ENCODE assay signal across 22 cellular contexts in the genomic region with DNA sequence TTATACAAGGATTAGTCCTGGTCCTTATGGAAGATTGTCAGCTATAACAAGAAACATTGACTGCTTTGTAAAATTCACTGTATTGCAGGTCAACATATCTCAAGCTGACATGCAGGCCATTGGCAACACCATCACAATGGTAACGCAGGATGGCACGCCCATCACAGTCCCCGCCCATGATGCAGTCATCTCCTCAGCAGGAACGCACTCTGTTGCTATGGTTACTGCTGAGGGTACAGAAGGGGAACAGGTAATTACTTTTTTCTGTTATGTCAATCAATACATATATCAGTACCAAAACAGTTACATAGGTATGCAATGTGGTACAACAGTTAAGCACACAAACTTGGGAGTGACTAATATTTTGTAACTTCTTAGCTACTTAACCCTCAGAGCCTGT. TPM values are rescaled to one million over a fixed set of nuclear protein-coding genes. Genes with fewer than 3 reads are reported as not detected.
DNase-seq lines count a peak whose midpoint lies in the region; ATAC-seq and TF ChIP-seq lines count a peak whose summit lies in the region.
"Had no signal": no experiment of that assay in that cellular context is flagged by ENCODE, and none has a peak within 500 bp of the region (broad histone marks: within the 10 kb centered on the region; RNA-seq: fewer than 3 reads in every experiment).

No MANE protein-coding gene starts in this region.

- H3K36me3 ChIP-seq in hepatocyte (replicated peaks; ENCODE audit: insufficient read depth, low read depth) = no peaks in the 10 kb centered on the region

- TF ChIP-seq CTCF in Calu3 (IDR thresholded peaks at IDR 0.05; ENCODE audit: unreplicated experiment) = no peak
- TF ChIP-seq CTCF in hepatocyte (IDR thresholded peaks at IDR 0.05; ENCODE audit: poor library complexity) = no peak

- H3K4me3 ChIP-seq in hepatocyte = no peak overlapping the region
- H3K4me3 ChIP-seq: lower lobe of right lung, right atrium auricular region had no signal

- no peaks in the 10 kb centered on the region for H3K27me3 ChIP-seq in hepatocyte
- H3K27me3 ChIP-seq: right atrium auricular region had no signal

- no peaks in the 10 kb centered on the region for H3K9me3 ChIP-seq in hepatocyte (ENCODE audit: low read depth)
- H3K9me3 ChIP-seq: lower lobe of right lung, right atrium auricular region had no signal

- H4K20me1 ChIP-seq in hepatocyte (ENCODE audit: insufficient read depth, poor library complexity, severe bottlenecking) = no peaks in the 10 kb centered on the region

- H3K27ac Mint-ChIP-seq in Calu3 (ENCODE audit: unreplicated experiment) = no peak overlapping the region
- H3K27ac Mint-ChIP-seq: activated CD4-positive, alpha-beta memory T cell treated with anti-CD3 and anti-CD28 coated beads, Interleukin-2, amount 10 ng/mL, durations not matched to agents 7 days and 5 days; activated naive CD4-positive, alpha-beta T cell treated with anti-CD3 and anti-CD28 coated beads, Interleukin-2, amount 50 U/mL, for 24 hours; stimulated activated effector memory CD8-positive, alpha-beta T cell treated with anti-CD3 and anti-CD28 coated beads, Interleukin-12 subunit alpha, Interleukin-12 subunit beta, amount 100 ng/mL, for 72 hours had no signal

- no peaks in the 10 kb centered on the region for H3K27me3 Mint-ChIP-seq in Calu3 (ENCODE audit: unreplicated experiment)
- H3K27me3 Mint-ChIP-seq: activated CD4-positive, alpha-beta memory T cell treated with anti-CD3 and anti-CD28 coated beads, Interleukin-2, amount 10 ng/mL, durations not matched to agents 7 days and 5 days; activated naive CD4-positive, alpha-beta T cell treated with anti-CD3 and anti-CD28 coated beads, Interleukin-2, amount 50 U/mL, for 24 hours had no signal

- no peak overlapping the region for H3K4me2 ChIP-seq in hepatocyte

- H3K27ac ChIP-seq in hepatocyte = no peak overlapping the region
- H3K27ac ChIP-seq: lower lobe of right lung, right atrium auricular region had no signal

- H3K4me1 ChIP-seq in hepatocyte (ENCODE audit: insufficient read depth) = peaks cover 3% of the 10 kb centered on the region
- H3K4me1 ChIP-seq: lower lobe of right lung, right atrium auricular region had no signal

- ATAC-seq in left lobe of liver = no peak
- no peak for ATAC-seq in HG02763 (IDR thresholded peaks at IDR 0.05; ENCODE audit: unreplicated experiment)
- ATAC-seq: lower lobe of right lung; PC-3; stimulated activated effector memory CD8-positive, alpha-beta T cell treated with anti-CD3 and anti-CD28 coated beads, Interleukin-12 subunit alpha, Interleukin-12 subunit beta, amount 100 ng/mL, for 72 hours had no signal

- no peaks in the 10 kb centered on the region for H3K79me2 ChIP-seq in hepatocyte

- H2AFZ ChIP-seq in hepatocyte = no peak overlapping the region

- peaks cover 30% of the 10 kb centered on the region for H3K4me1 Mint-ChIP-seq in Calu3 (ENCODE audit: low read depth, unreplicated experiment)
- H3K4me1 Mint-ChIP-seq: activated naive CD4-positive, alpha-beta T cell treated with anti-CD3 and anti-CD28 coated beads, Interleukin-2, amount 50 U/mL, for 24 hours; stimulated activated effector memory CD8-positive, alpha-beta T cell treated with anti-CD3 and anti-CD28 coated beads, Interleukin-12 subunit alpha, Interleukin-12 subunit beta, amount 100 ng/mL, for 72 hours had no signal

- CTCF ChIA-PET in Calu3 (lab: Charles Lee) = interaction anchor here (0.6 kb wide), 1 partner anchor 692 kb away, joined by 5 read pairs; no protein-coding TSS in a partner anchor

- DNase-seq in COLO668 (lab: John Stamatoyannopoulos, UW; ENCODE audit: unreplicated experiment) (peak; percentile 23), Calu3 (peak; percentile 70), NCI-H2227 (lab: John Stamatoyannopoulos, UW; ENCODE audit: unreplicated experiment) (peak; percentile 69), hepatocyte (ENCODE audit: low spot score) (peak; percentile 80), left lobe of liver (ENCODE audit: low spot score) (no peak)
- no peak for DNase-seq in activated effector memory CD4-positive, alpha-beta T cell treated with Interleukin-2 at 50 U/mL for 16 hours
- DNase-seq: activated CD4-positive, alpha-beta memory T cell treated with anti-CD3 and anti-CD28 coated beads, Interleukin-2, amount 10 ng/mL, durations not matched to agents 7 days and 5 days; activated T-cell treated with anti-CD3 and anti-CD28 coated beads, Interleukin-2, amount 50 U/mL, for 48 hours; cerebellar nuclear complex; effector memory CD4-positive, alpha-beta T cell; glutamatergic neuron; lower lobe of right lung; NCI-H2171; occipital lobe; PC-3; SIG-M5; stimulated activated CD4-positive, alpha-beta T cell treated with anti-CD3 and anti-CD28 coated beads, Interleukin-15, amount 100 ng/mL, for 24 hours; T-helper 1 cell had no signal

- no peaks in the 10 kb centered on the region for H3K9me2 ChIP-seq in hepatocyte (replicated peaks; ENCODE audit: insufficient read depth)

- BruUV-seq in Calu3 (replicated peaks; lab: Mats Ljungman, UMichigan) = no TSS peak

- peaks cover 17% of the 10 kb centered on the region for H3K36me3 Mint-ChIP-seq in Calu3 (ENCODE audit: insufficient read depth, unreplicated experiment)

- no peaks in the 10 kb centered on the region for H3K9me3 Mint-ChIP-seq in Calu3 (ENCODE audit: low read depth, unreplicated experiment)
- H3K9me3 Mint-ChIP-seq: activated CD4-positive, alpha-beta memory T cell treated with anti-CD3 and anti-CD28 coated beads, Interleukin-2, amount 10 ng/mL, durations not matched to agents 7 days and 5 days; activated naive CD4-positive, alpha-beta T cell treated with anti-CD3 and anti-CD28 coated beads, Interleukin-2, amount 50 U/mL, for 24 hours; stimulated activated effector memory CD8-positive, alpha-beta T cell treated with anti-CD3 and anti-CD28 coated beads, Interleukin-12 subunit alpha, Interleukin-12 subunit beta, amount 100 ng/mL, for 72 hours had no signal

- intact Hi-C loops in Calu3 (cut with micrococcal nuclease; ENCODE audit: unreplicated experiment) = no loop called here

- no peak overlapping the region for H3K4me3 Mint-ChIP-seq in Calu3 (ENCODE audit: low read depth, unreplicated experiment)
- H3K4me3 Mint-ChIP-seq: activated CD4-positive, alpha-beta memory T cell treated with anti-CD3 and anti-CD28 coated beads, Interleukin-2, amount 10 ng/mL, durations not matched to agents 7 days and 5 days; activated naive CD4-positive, alpha-beta T cell treated with anti-CD3 and anti-CD28 coated beads, Interleukin-2, amount 50 U/mL, for 24 hours; stimulated activated effector memory CD8-positive, alpha-beta T cell treated with anti-CD3 and anti-CD28 coated beads, Interleukin-12 subunit alpha, Interleukin-12 subunit beta, amount 100 ng/mL, for 72 hours had no signal

- WGBS in hepatocyte (ENCODE audit: low lambda C conversion rate, missing lambda C conversion rate) = 74% methylated on average over 4 of the region's 4 CpGs

RNA-seq across cellular contexts. Expression of a gene that starts 55.3 kb away (rescaled TPM):
- 20.4 and 28.7 TPM in 2 replicates for total RNA-seq in Calu3 (2022)
- 36.1 and 47.1 TPM in 2 replicates for total RNA-seq in hepatocyte
- polyA plus RNA-seq in hepatocyte = 20.9 and 21.8 TPM in 2 replicates
- 7.0 TPM for total RNA-seq in left lobe of liver

RNA-seq across cellular contexts. Expression of a gene that starts 57.4 kb away (rescaled TPM):
- total RNA-seq in Calu3 (2022) = 50.7 and 53.6 TPM in 2 replicates
- total RNA-seq in hepatocyte = 91.0 and 101 TPM in 2 replicates
- 71.3 and 79.2 TPM in 2 replicates for polyA plus RNA-seq in hepatocyte
- total RNA-seq in left lobe of liver = 11.6 TPM

Comparison
In these comparisons a context has a peak if more than half of its experiments do, and no peak if none do; other contexts are left out.
1. DNase-seq: peak in COLO668 (single experiment), Calu3 (single experiment), NCI-H2227 (single experiment) and hepatocyte (single experiment); none in left lobe of liver (single experiment) and activated effector memory CD4-positive, alpha-beta T cell treated with Interleukin-2 at 50 U/mL for 16 hours (single experiment).